ENCODE assay signal across 8 cellular contexts in the genomic region with DNA sequence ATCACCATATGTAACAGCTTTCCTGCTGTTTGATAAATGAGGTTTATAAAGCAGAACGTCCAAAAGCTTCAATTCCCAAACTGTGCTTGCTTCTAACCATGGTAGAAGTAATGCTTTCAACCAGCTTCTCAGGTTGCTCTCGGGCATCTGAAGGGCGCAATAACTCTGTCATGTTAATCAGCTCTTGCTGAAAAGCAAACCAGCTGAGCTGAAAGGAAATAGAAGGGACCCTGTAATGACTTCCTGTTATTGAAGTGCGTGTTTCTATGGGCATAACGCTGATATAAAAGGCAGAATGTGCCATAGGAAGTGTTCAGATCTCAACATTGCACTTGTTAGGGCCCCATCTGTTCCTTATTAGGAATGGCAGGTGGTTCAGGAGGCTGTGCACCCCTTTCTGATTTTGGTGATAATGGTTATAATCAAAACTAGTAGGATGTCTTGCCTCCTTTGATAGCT. TPM values are rescaled to one million over a fixed set of nuclear protein-coding genes. Genes with fewer than 3 reads are reported as not detected.
A peak's percentile ranks its signal among the peaks of the same experiment; 100 is the strongest.
DNase-seq lines count a peak whose midpoint lies in the region; ATAC-seq, FAIRE-seq and TF ChIP-seq lines count a peak whose summit lies in the region.

No MANE protein-coding gene starts in this region.

- no peaks in the 10 kb centered on the region for H3K9me3 Mint-ChIP-seq in CD4-positive, alpha-beta memory T cell
- no peaks in the 10 kb centered on the region for H3K9me3 Mint-ChIP-seq in activated T-cell treated with anti-CD3 and anti-CD28 coated beads, Interleukin-2, amount 50 U/mL, for 24 hours
- H3K9me3 Mint-ChIP-seq in progenitor cell of endocrine pancreas (ENCODE audit: low read depth): no peaks in the 10 kb centered on the region

- FAIRE-seq in islet of Langerhans (lab: Jason Lieb, UNC): peak; percentile 97

- intact Hi-C loops in CD4-positive, alpha-beta memory T cell (cut with micrococcal nuclease): loop anchor here (1.0 to 5.0 kb wide), 4 partner anchors 21 to 231 kb away; partner anchors contain the start of gene HERC3
- intact Hi-C loops in vagina (cut with DNase I): no loop called here

- CTCF ChIA-PET in CD4-positive, alpha-beta memory T cell (lab: Charles Lee; ENCODE audit: partially characterized antibody): interaction anchor here (0.7 to 8.3 kb wide), 11 partner anchors 10 to 208 kb away, joined by 3 to 53 read pairs (median 6); partner anchors contain the start of gene HERC3

- TF ChIP-seq CTCF in vagina (IDR thresholded peaks at IDR 0.05) (no peak), progenitor cell of endocrine pancreas (IDR thresholded peaks at IDR 0.05; ENCODE audit: unreplicated experiment) (no peak)

- H3K27me3 Mint-ChIP-seq in CD4-positive, alpha-beta memory T cell: no peaks in the 10 kb centered on the region
- H3K27me3 Mint-ChIP-seq in activated T-cell treated with anti-CD3 and anti-CD28 coated beads, Interleukin-2, amount 50 U/mL, for 24 hours: no peaks in the 10 kb centered on the region
- no peaks in the 10 kb centered on the region for H3K27me3 Mint-ChIP-seq in progenitor cell of endocrine pancreas

- peaks cover 65 to 91% (median 77%) of the 10 kb centered on the region in 4 donors for H3K4me1 Mint-ChIP-seq in CD4-positive, alpha-beta memory T cell
- H3K4me1 Mint-ChIP-seq in activated T-cell treated with anti-CD3 and anti-CD28 coated beads, Interleukin-2, amount 50 U/mL, for 24 hours (ENCODE audit: low read depth): peaks cover 85% of the 10 kb centered on the region
- H3K4me1 Mint-ChIP-seq in progenitor cell of endocrine pancreas (ENCODE audit: low read depth): peaks cover 9% of the 10 kb centered on the region

- peak overlapping the region; percentile 93 to 99 (median 97) for H3K27ac Mint-ChIP-seq in CD4-positive, alpha-beta memory T cell
- peak overlapping the region; percentile 84 for H3K27ac Mint-ChIP-seq in activated T-cell treated with anti-CD3 and anti-CD28 coated beads, Interleukin-2, amount 50 U/mL, for 24 hours
- no peak overlapping the region for H3K27ac Mint-ChIP-seq in progenitor cell of endocrine pancreas

- POLR2A ChIA-PET in CD4-positive, alpha-beta memory T cell (lab: Charles Lee; ENCODE audit: partially characterized antibody): interaction anchor here (1.2 to 7.6 kb wide), 13 partner anchors 9 to 695 kb away, joined by 3 to 163 read pairs (median 7); partner anchors contain the start of genes HERC3, HERC5 and PPM1K

- peak overlapping the region in 1 of 2 donors; percentile 43 for H3K4me3 ChIP-seq in CD4-positive, alpha-beta memory T cell (ENCODE audit: low read length in 2 of 2)
- no peak overlapping the region for H3K4me3 ChIP-seq in vagina

- H3K36me3 ChIP-seq in CD4-positive, alpha-beta memory T cell (ENCODE audit: insufficient read depth, low read length): peaks cover 4% of the 10 kb centered on the region
- H3K36me3 ChIP-seq in vagina: no peaks in the 10 kb centered on the region

- H3K27me3 ChIP-seq in CD4-positive, alpha-beta memory T cell (ENCODE audit: insufficient read depth, low read length): no peaks in the 10 kb centered on the region
- H3K27me3 ChIP-seq in vagina: no peaks in the 10 kb centered on the region

- H3K36me3 Mint-ChIP-seq in CD4-positive, alpha-beta memory T cell: peaks cover 35 to 41% of the 10 kb centered on the region in 2 donors
- peaks cover 21% of the 10 kb centered on the region for H3K36me3 Mint-ChIP-seq in activated T-cell treated with anti-CD3 and anti-CD28 coated beads, Interleukin-2, amount 50 U/mL, for 24 hours (ENCODE audit: low read depth)
- H3K36me3 Mint-ChIP-seq in progenitor cell of endocrine pancreas (ENCODE audit: insufficient read depth): peaks cover 6% of the 10 kb centered on the region

- H3K4me3 Mint-ChIP-seq in CD4-positive, alpha-beta memory T cell: peak overlapping the region; percentile 69 to 88 (median 79)
- H3K4me3 Mint-ChIP-seq in activated T-cell treated with anti-CD3 and anti-CD28 coated beads, Interleukin-2, amount 50 U/mL, for 24 hours: peak overlapping the region; percentile 66
- H3K4me3 Mint-ChIP-seq in progenitor cell of endocrine pancreas (ENCODE audit: low read depth): no peak overlapping the region

- peak; percentile 76 to 87 (median 84) for DNase-seq in CD4-positive, alpha-beta memory T cell
- peak; percentile 70 for DNase-seq in NCI-H2081 treated with DMSO at 0.1 percent for 48 hours (lab: John Stamatoyannopoulos, UW)
- DNase-seq in activated T-cell treated with anti-CD3 and anti-CD28 coated beads, Interleukin-2, amount 50 U/mL, for 24 hours: no peak
- no peak for DNase-seq in vagina (ENCODE audit: extremely low spot score in 2 of 2)
- no peak for DNase-seq in progenitor cell of endocrine pancreas (ENCODE audit: low spot score, unreplicated experiment)
- DNase-seq in NCI-H226: no peak

- no peaks in the 10 kb centered on the region for H3K9me3 ChIP-seq in CD4-positive, alpha-beta memory T cell (ENCODE audit: control insufficient read depth in 1 of 2, low read length in 2 of 2)
- H3K9me3 ChIP-seq in vagina: no peaks in the 10 kb centered on the region

- peaks cover 67% of the 10 kb centered on the region for H3K4me1 ChIP-seq in CD4-positive, alpha-beta memory T cell (ENCODE audit: insufficient read depth, low read length)
- peaks cover 68% of the 10 kb centered on the region for H3K4me1 ChIP-seq in vagina

- ATAC-seq in GM21526 (IDR thresholded peaks at IDR 0.05; ENCODE audit: low FRiP score, unreplicated experiment): peak; percentile 41

- H3K27ac ChIP-seq in CD4-positive, alpha-beta memory T cell (ENCODE audit: low read depth, low read length): peak overlapping the region; percentile 62
- H3K27ac ChIP-seq in vagina: peak overlapping the region; percentile 56

- TF ChIP-seq POLR2A in vagina (IDR thresholded peaks at IDR 0.05): no peak

RNA-seq across cellular contexts. Expression of gene HERC3, which starts 21.2 kb away (rescaled TPM):
- 10 to 100 TPM; 95.5 to 97.1 TPM for total RNA-seq in CD4-positive, alpha-beta memory T cell
- polyA plus RNA-seq in CD4-positive, alpha-beta memory T cell: 10 to 100 TPM; 39.9 to 44.8 TPM
- total RNA-seq in vagina (32.9 TPM), progenitor cell of endocrine pancreas (7.1 and 8.4 TPM in 2 replicates)

Comparison
In these comparisons a context has a peak if more than half of its experiments do, and no peak if none do; other contexts are left out.
1. DNase-seq: peak in CD4-positive, alpha-beta memory T cell (5 of 5) and NCI-H2081 treated with DMSO at 0.1 percent for 48 hours (single experiment); none in activated T-cell treated with anti-CD3 and anti-CD28 coated beads, Interleukin-2, amount 50 U/mL, for 24 hours (single experiment), vagina (0 of 2), progenitor cell of endocrine pancreas (single experiment) and NCI-H226 (single experiment).